ENCODE assay signal across 8 cellular contexts in the genomic region with DNA sequence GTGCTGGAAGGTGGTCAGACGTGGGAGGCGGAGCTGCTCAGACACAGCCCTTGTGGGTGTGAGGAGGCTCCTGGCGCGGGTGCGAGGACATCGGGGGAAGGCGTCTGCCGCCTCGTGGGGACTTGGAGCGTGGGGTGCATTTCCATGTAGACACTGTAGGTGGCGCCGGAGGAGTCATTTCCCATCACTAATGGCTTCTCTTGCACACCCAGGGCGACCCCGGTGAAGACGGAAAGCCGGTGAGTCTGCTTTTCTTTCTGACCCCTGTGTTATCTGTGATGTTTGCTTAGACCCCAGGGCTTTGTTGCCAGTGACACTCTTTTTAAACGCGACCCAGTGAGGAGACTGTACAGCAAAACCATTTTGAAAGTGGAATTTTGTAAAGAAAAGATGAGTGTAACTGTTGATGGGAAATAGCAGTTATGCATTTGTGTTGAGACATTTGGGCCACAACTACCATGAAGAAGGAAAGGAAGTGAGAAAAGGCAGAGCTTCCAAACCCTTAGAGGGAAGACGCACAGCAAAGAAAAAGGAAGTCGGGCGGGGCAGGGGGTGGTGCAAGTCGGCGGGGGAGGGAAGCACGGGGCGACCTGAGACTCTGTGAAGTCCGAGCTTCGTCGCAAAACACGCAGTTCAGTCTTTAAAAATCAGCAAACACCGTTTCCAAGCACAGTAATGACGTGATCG.
DNase-seq lines count a peak whose midpoint lies in the region; ATAC-seq and TF ChIP-seq lines count a peak whose summit lies in the region.

No MANE protein-coding gene starts in this region.

- no peak overlapping the region for H3K4me3 ChIP-seq in WI38 (ENCODE audit: low read depth, low read length)
- H3K4me3 ChIP-seq in mammary epithelial cell (replicated peaks in 1 of 3; ENCODE audit: insufficient read depth in 1 of 3, low read depth in 2 of 3, low read length in 3 of 3), result no peak overlapping the region

- no peaks in the 10 kb centered on the region for H4K20me1 ChIP-seq in mammary epithelial cell (ENCODE audit: insufficient read depth, low read length)

- no peaks in the 10 kb centered on the region for H3K4me1 ChIP-seq in mammary epithelial cell (ENCODE audit: insufficient read depth, low read length)

- no peaks in the 10 kb centered on the region for H3K27me3 ChIP-seq in mammary epithelial cell (ENCODE audit: insufficient read depth, low read length)

- no peak for ATAC-seq in HG02885 (IDR thresholded peaks at IDR 0.05; ENCODE audit: poor library complexity, unreplicated experiment)
- ATAC-seq in GM18868 (IDR thresholded peaks at IDR 0.05; ENCODE audit: unreplicated experiment), result no peak

- CTCF ChIA-PET in mammary epithelial cell (lab: Charles Lee; ENCODE audit: low non-redundant PET), result no interaction called here

- no peak overlapping the region for H3K27ac ChIP-seq in mammary epithelial cell (ENCODE audit: insufficient read depth, low read depth, low read length)

- dilution Hi-C loops in mammary epithelial cell (cut with HindIII; ENCODE audit: low sequenced_read_pairs), result no loop called here

- 75% methylated on average over 18 of the region's 32 CpGs for WGBS in mammary epithelial cell (ENCODE audit: low coverage, missing lambda C conversion rate)

- no peak overlapping the region for H2AFZ ChIP-seq in mammary epithelial cell (ENCODE audit: low read depth, low read length)

- H3K4me2 ChIP-seq in mammary epithelial cell (ENCODE audit: insufficient read depth, low read depth, low read length), result no peak overlapping the region

- no peak overlapping the region for H3K9ac ChIP-seq in mammary epithelial cell (ENCODE audit: insufficient read depth, low read length)

- TF ChIP-seq CTCF in WI38 (IDR thresholded peaks at IDR 0.05; ENCODE audit: low read depth, low read length) (peak; percentile 71), mammary epithelial cell (conservative IDR thresholded peaks at IDR 0.05 in 1 of 2, IDR thresholded peaks at IDR 0.05 in 1 of 2; ENCODE audit: extremely low read depth in 1 of 2, insufficient read depth in 1 of 2, low read depth in 1 of 2, low read length in 2 of 2) (peak; percentile 37 to 60)

- intact Hi-C loops in mammary epithelial cell (cut with micrococcal nuclease), result loop anchor here (10.0 kb wide), 1 partner anchor 117 kb away; no protein-coding TSS in a partner anchor

- peak; percentile 78 for DNase-seq in GDM1 (lab: John Stamatoyannopoulos, UW)
- peak; percentile 23 to 88 (median 71) for DNase-seq in NCI-H1417 (lab: John Stamatoyannopoulos, UW)
- DNase-seq in mammary epithelial cell, result no peak
- DNase-seq in islet precursor cell, result peak; percentile 84
- DNase-seq in stimulated activated CD4-positive, alpha-beta T cell treated with anti-CD3 and anti-CD28 coated beads, Interleukin-15, amount 100 ng/mL, for 1 hour (ENCODE audit: low read depth in 1 of 2, low spot score in 1 of 2), result peak; percentile 65

- H3K36me3 ChIP-seq in mammary epithelial cell (ENCODE audit: insufficient read depth, low read length), result peaks cover 10% of the 10 kb centered on the region

- no peaks in the 10 kb centered on the region for H3K9me3 ChIP-seq in mammary epithelial cell (replicated peaks; ENCODE audit: insufficient read depth, low read length)

- BruUV-seq in mammary epithelial cell (replicated peaks; lab: Mats Ljungman, UMichigan), result no TSS peak

- in situ Hi-C loops in mammary epithelial cell (cut with MboI; ENCODE audit: low sequenced_read_pairs in 2 of 2), result no loop called here

- no peaks in the 10 kb centered on the region for H3K79me2 ChIP-seq in mammary epithelial cell (ENCODE audit: insufficient read depth, low read length)
